In the genomic region with DNA sequence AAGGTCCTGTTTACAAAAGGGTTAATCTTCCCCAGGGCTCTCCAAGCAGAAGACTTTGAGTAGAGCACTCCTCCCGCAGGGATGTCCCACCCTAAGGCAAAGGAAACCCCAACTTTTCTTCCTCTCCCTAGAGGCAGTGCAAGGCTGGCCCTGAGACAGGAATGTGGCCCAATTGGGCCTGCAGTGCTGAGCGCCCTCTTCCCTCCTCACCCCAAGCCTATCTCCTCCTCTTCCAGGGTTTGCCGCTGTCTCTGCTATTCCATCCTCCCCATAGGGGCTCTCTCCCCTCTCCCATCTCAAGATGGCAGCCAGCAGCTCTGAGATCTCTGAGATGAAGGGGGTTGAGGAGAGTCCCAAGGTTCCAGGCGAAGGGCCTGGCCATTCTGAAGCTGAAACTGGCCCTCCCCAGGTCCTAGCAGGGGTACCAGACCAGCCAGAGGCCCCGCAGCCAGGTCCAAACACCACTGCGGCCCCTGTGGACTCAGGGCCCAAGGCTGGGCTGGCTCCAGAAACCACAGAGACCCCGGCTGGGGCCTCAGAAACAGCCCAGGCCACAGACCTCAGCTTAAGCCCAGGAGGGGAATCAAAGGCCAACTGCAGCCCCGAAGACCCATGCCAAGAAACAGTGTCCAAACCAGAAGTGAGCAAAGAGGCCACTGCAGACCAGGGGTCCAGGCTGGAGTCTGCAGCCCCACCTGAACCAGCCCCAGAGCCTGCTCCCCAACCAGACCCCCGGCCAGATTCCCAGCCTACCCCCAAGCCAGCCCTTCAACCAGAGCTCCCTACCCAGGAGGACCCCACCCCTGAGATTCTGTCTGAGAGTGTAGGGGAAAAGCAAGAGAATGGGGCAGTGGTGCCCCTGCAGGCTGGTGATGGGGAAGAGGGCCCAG, we compare ENCODE assay signal across 1 cellular context.
TF ChIP-seq lines count a peak whose summit lies in the region.

No MANE protein-coding gene starts in this region.

TF ChIP-seq in H1, 55 proteins besides CTCF, POLR2A, EP300 and RAD21:
- TF ChIP-seq ASH2L (IDR thresholded peaks at IDR 0.05; ENCODE audit: low read length) (no peak), GTF2F1 (IDR thresholded peaks at IDR 0.05; ENCODE audit: borderline replicate concordance, low read depth, low read length) (no peak), RNF2 (IDR thresholded peaks at IDR 0.05; ENCODE audit: borderline replicate concordance, low read depth, low read length, missing control alignments, poor library complexity, severe bottlenecking) (no peak), TAF7 (optimal IDR thresholded peaks at IDR 0.05; ENCODE audit: borderline replicate concordance, low read depth, low read length) (no peak), JUN (IDR thresholded peaks at IDR 0.05; ENCODE audit: low read depth, low read length) (no peak), SIX5 (IDR thresholded peaks at IDR 0.05; ENCODE audit: low read depth, low read length) (no peak), EZH2 (IDR thresholded peaks at IDR 0.05; ENCODE audit: low read depth, low read length, severe bottlenecking) (no peak), PHF8 (conservative IDR thresholded peaks at IDR 0.05; ENCODE audit: low read depth, low read length) (no peak), RXRA (IDR thresholded peaks at IDR 0.05; ENCODE audit: insufficient read depth, low read depth, low read length) (no peak), SRF (IDR thresholded peaks at IDR 0.05; ENCODE audit: low read depth, low read length) (no peak), NANOG (IDR thresholded peaks at IDR 0.05; ENCODE audit: insufficient read depth, low read depth, low read length, poor library complexity, severe bottlenecking) (no peak), FOSL1 (IDR thresholded peaks at IDR 0.05; ENCODE audit: insufficient read depth, low read depth, low read length) (no peak), GABPA (IDR thresholded peaks at IDR 0.05; ENCODE audit: borderline replicate concordance, insufficient read depth, low read length) (no peak), CHD1 (IDR thresholded peaks at IDR 0.05; ENCODE audit: low read depth, low read length) (no peak), CBX8 (IDR thresholded peaks at IDR 0.05; ENCODE audit: borderline replicate concordance, low read depth, low read length) (no peak), YY1 (IDR thresholded peaks at IDR 0.05; ENCODE audit: low read depth, low read length) (no peak)
- TF ChIP-seq, protein P1, sequence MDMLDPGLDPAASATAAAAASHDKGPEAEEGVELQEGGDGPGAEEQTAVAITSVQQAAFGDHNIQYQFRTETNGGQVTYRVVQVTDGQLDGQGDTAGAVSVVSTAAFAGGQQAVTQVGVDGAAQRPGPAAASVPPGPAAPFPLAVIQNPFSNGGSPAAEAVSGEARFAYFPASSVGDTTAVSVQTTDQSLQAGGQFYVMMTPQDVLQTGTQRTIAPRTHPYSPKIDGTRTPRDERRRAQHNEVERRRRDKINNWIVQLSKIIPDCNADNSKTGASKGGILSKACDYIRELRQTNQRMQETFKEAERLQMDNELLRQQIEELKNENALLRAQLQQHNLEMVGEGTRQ (IDR thresholded peaks at IDR 0.05; ENCODE audit: low read length): no peak
